8 cellular contexts compared by ENCODE assay signal in genomic region chr17:60676758-60677307, GRCh38. TPM values are rescaled to one million over a fixed set of nuclear protein-coding genes. Genes with fewer than 3 reads are reported as not detected.
DNase-seq lines count a peak whose midpoint lies in the region; FAIRE-seq and TF ChIP-seq lines count a peak whose summit lies in the region.

No MANE protein-coding gene starts in this region.

- H3K27ac ChIP-seq in keratinocyte (ENCODE audit: control insufficient read depth, insufficient read depth, low read length), result peak overlapping the region; percentile 92
- H3K27ac ChIP-seq in substantia nigra (ENCODE audit: low read depth, low read length, poor library complexity, severe bottlenecking), result peak overlapping the region; percentile 95

- H3K4me1 ChIP-seq in keratinocyte (ENCODE audit: control insufficient read depth, extremely low read depth, insufficient read depth, low read length), result peaks cover 11% of the 10 kb centered on the region

- H2AFZ ChIP-seq in keratinocyte (ENCODE audit: control insufficient read depth, low read length), result peak overlapping the region; percentile 94

- peak overlapping the region; percentile 80 for H3K27ac Mint-ChIP-seq in T-helper 1 cell treated with Interleukin-12 subunit alpha and Interleukin-12 subunit beta and Interleukin-4 antibody, amounts not matched to agents 30 μg/mL and 1 μg/mL, for 36 hours
- H3K27ac Mint-ChIP-seq in activated T-helper 2 cell treated with anti-CD3 and anti-CD28 coated beads, Interferon-gamma antibody, Interleukin-2, Interleukin-4, amounts not matched to agents 10 μg/mL and 5 μg/mL and 100 μg/mL, durations not matched to agents 14 hours and 24 hours and 36 hours, result peak overlapping the region; percentile 70

- H3K27me3 Mint-ChIP-seq in T-helper 1 cell treated with Interleukin-12 subunit alpha and Interleukin-12 subunit beta and Interleukin-4 antibody, amounts not matched to agents 30 μg/mL and 1 μg/mL, for 36 hours (ENCODE audit: low read depth), result no peaks in the 10 kb centered on the region
- no peaks in the 10 kb centered on the region for H3K27me3 Mint-ChIP-seq in activated T-helper 2 cell treated with anti-CD3 and anti-CD28 coated beads, Interferon-gamma antibody, Interleukin-2, Interleukin-4, amounts not matched to agents 10 μg/mL and 5 μg/mL and 100 μg/mL, durations not matched to agents 14 hours and 24 hours and 36 hours (ENCODE audit: low read depth)

- dilution Hi-C loops in keratinocyte (cut with MboI; ENCODE audit: extremely low pct_ligation_motif_present, low sequenced_read_pairs), result no loop called here

- H3K79me2 ChIP-seq in keratinocyte (ENCODE audit: control insufficient read depth, insufficient read depth, low read length), result no peaks in the 10 kb centered on the region

- no peaks in the 10 kb centered on the region for H3K36me3 Mint-ChIP-seq in T-helper 1 cell treated with Interleukin-12 subunit alpha and Interleukin-12 subunit beta and Interleukin-4 antibody, amounts not matched to agents 30 μg/mL and 1 μg/mL, for 36 hours (ENCODE audit: low read depth)
- no peaks in the 10 kb centered on the region for H3K36me3 Mint-ChIP-seq in activated T-helper 2 cell treated with anti-CD3 and anti-CD28 coated beads, Interferon-gamma antibody, Interleukin-2, Interleukin-4, amounts not matched to agents 10 μg/mL and 5 μg/mL and 100 μg/mL, durations not matched to agents 14 hours and 24 hours and 36 hours (ENCODE audit: low read depth)

- H3K9me3 Mint-ChIP-seq in T-helper 1 cell treated with Interleukin-12 subunit alpha and Interleukin-12 subunit beta and Interleukin-4 antibody, amounts not matched to agents 30 μg/mL and 1 μg/mL, for 36 hours, result peaks cover 3% of the 10 kb centered on the region
- H3K9me3 Mint-ChIP-seq in activated T-helper 2 cell treated with anti-CD3 and anti-CD28 coated beads, Interferon-gamma antibody, Interleukin-2, Interleukin-4, amounts not matched to agents 10 μg/mL and 5 μg/mL and 100 μg/mL, durations not matched to agents 14 hours and 24 hours and 36 hours, result no peaks in the 10 kb centered on the region

- FAIRE-seq in keratinocyte (lab: Jason Lieb, UNC), result no peak

- peak overlapping the region; percentile 67 to 94 (median 86) for H3K4me3 ChIP-seq in keratinocyte (ENCODE audit: control insufficient read depth in 2 of 3, extremely low read depth in 1 of 3, insufficient read depth in 2 of 3, low read depth in 1 of 3, low read length in 3 of 3)

- DNase-seq in T-helper 1 cell (no peak), keratinocyte (ENCODE audit: low read depth, low spot score) (no peak), substantia nigra (lab: John Stamatoyannopoulos, UW) (peak in 2 of 49 donors; percentile 8 to 19), midbrain (lab: John Stamatoyannopoulos, UW) (no peak), AG20443 (ENCODE audit: low spot score) (no peak), NCI-H2029 treated with DMSO at 0.1 percent for 48 hours (lab: John Stamatoyannopoulos, UW) (no peak)
- no peak for DNase-seq in activated T-helper 2 cell treated with anti-CD3 and anti-CD28 coated beads, Interferon-gamma antibody, Interleukin-2, Interleukin-4, amounts not matched to agents 10 μg/mL and 5 μg/mL and 100 μg/mL, durations not matched to agents 14 hours and 24 hours and 36 hours (ENCODE audit: low spot score)

- peak overlapping the region; percentile 92 for H3K4me2 ChIP-seq in keratinocyte (ENCODE audit: control insufficient read depth, extremely low read depth, insufficient read depth, low read depth, low read length)

- no peaks in the 10 kb centered on the region for H4K20me1 ChIP-seq in keratinocyte (ENCODE audit: control insufficient read depth, extremely low read depth, insufficient read depth, low read length)

- no peak for TF ChIP-seq CTCF in keratinocyte (optimal IDR thresholded peaks at IDR 0.05 in 1 of 3, IDR thresholded peaks at IDR 0.05 in 1 of 3, conservative IDR thresholded peaks at IDR 0.05 in 1 of 3; ENCODE audit: extremely low read depth in 1 of 3, insufficient read depth in 2 of 3, low read length in 3 of 3)

- H3K9me1 ChIP-seq in keratinocyte (ENCODE audit: control insufficient read depth, extremely low read depth, insufficient read depth, low read length), result no peaks in the 10 kb centered on the region

- no peaks in the 10 kb centered on the region for H3K36me3 ChIP-seq in keratinocyte (ENCODE audit: control insufficient read depth in 2 of 2, extremely low read depth in 1 of 2, insufficient read depth in 2 of 2, low read length in 2 of 2)

- peak overlapping the region; percentile 90 for H3K4me3 Mint-ChIP-seq in T-helper 1 cell treated with Interleukin-12 subunit alpha and Interleukin-12 subunit beta and Interleukin-4 antibody, amounts not matched to agents 30 μg/mL and 1 μg/mL, for 36 hours
- peak overlapping the region; percentile 91 for H3K4me3 Mint-ChIP-seq in activated T-helper 2 cell treated with anti-CD3 and anti-CD28 coated beads, Interferon-gamma antibody, Interleukin-2, Interleukin-4, amounts not matched to agents 10 μg/mL and 5 μg/mL and 100 μg/mL, durations not matched to agents 14 hours and 24 hours and 36 hours (ENCODE audit: low read depth)

- no peaks in the 10 kb centered on the region for H3K27me3 ChIP-seq in keratinocyte (ENCODE audit: control insufficient read depth, extremely low read depth, insufficient read depth, low read length)

- H3K9ac ChIP-seq in keratinocyte (ENCODE audit: control insufficient read depth, extremely low read depth, insufficient read depth, low read length), result peak overlapping the region; percentile 84

- H3K4me1 Mint-ChIP-seq in T-helper 1 cell treated with Interleukin-12 subunit alpha and Interleukin-12 subunit beta and Interleukin-4 antibody, amounts not matched to agents 30 μg/mL and 1 μg/mL, for 36 hours (ENCODE audit: low read depth), result peaks cover 10% of the 10 kb centered on the region
- peaks cover 16% of the 10 kb centered on the region for H3K4me1 Mint-ChIP-seq in activated T-helper 2 cell treated with anti-CD3 and anti-CD28 coated beads, Interferon-gamma antibody, Interleukin-2, Interleukin-4, amounts not matched to agents 10 μg/mL and 5 μg/mL and 100 μg/mL, durations not matched to agents 14 hours and 24 hours and 36 hours (ENCODE audit: low read depth)

- intact Hi-C loops in activated T-helper 2 cell treated with anti-CD3 and anti-CD28 coated beads, Interferon-gamma antibody, Interleukin-2, Interleukin-4, amounts not matched to agents 10 μg/mL and 5 μg/mL and 100 μg/mL, durations not matched to agents 14 hours and 24 hours and 36 hours (cut with micrococcal nuclease), result loop anchor here (1.0 to 5.0 kb wide), 2 partner anchors 77 to 285 kb away; partner anchors contain the start of genes PPM1D and USP32

- H3K9me3 ChIP-seq in keratinocyte (ENCODE audit: control insufficient read depth, low read depth, low read length), result no peaks in the 10 kb centered on the region

RNA-seq across cellular contexts. Expression of gene BCAS3, which starts 0.8 kb away (rescaled TPM):
- 10.7 and 13.5 TPM in 2 replicates for total RNA-seq in activated T-helper 2 cell treated with anti-CD3 and anti-CD28 coated beads, Interferon-gamma antibody, Interleukin-2, Interleukin-4, amounts not matched to agents 10 μg/mL and 5 μg/mL and 100 μg/mL, durations not matched to agents 14 hours and 24 hours and 36 hours
- 6.7 to 13.9 TPM (median 11.8 TPM) in 3 replicates for polyA plus RNA-seq in keratinocyte
- 21.4 TPM for polyA plus RNA-seq in keratinocyte (2011; ENCODE audit: low read depth)
- polyA plus RNA-seq in keratinocyte (2011; cell fraction: cytosol; rRNA removed), result 10.1 and 11.0 TPM in 2 replicates
- 26.1 and 28.1 TPM in 2 replicates for polyA plus RNA-seq in keratinocyte (2011; cell fraction: nucleus; rRNA removed)
- polyA plus RNA-seq in keratinocyte (2012; ENCODE audit: low replicate concordance), result 8.8 and 15.5 TPM in 2 replicates
- polyA minus RNA-seq in keratinocyte, result 22.0 to 88.7 TPM (median 52.7 TPM) in 3 replicates
- 23.4 TPM for polyA minus RNA-seq in keratinocyte (2011; cell fraction: cytosol; rRNA and poly(A)+ RNA removed)
- polyA minus RNA-seq in keratinocyte (2011; cell fraction: nucleus; rRNA and poly(A)+ RNA removed), result 63.1 and 122 TPM in 2 replicates
